ENCODE assay signal across 1 cellular context in genomic region chr7:45885264-45885882, GRCh38.
TF ChIP-seq lines count a peak whose summit lies in the region.

No MANE protein-coding gene starts in this region.

TF ChIP-seq in HepG2, 621 proteins besides CTCF, POLR2A, EP300 and RAD21 (continued from another document and continues in another):
- TF ChIP-seq, protein P1, sequence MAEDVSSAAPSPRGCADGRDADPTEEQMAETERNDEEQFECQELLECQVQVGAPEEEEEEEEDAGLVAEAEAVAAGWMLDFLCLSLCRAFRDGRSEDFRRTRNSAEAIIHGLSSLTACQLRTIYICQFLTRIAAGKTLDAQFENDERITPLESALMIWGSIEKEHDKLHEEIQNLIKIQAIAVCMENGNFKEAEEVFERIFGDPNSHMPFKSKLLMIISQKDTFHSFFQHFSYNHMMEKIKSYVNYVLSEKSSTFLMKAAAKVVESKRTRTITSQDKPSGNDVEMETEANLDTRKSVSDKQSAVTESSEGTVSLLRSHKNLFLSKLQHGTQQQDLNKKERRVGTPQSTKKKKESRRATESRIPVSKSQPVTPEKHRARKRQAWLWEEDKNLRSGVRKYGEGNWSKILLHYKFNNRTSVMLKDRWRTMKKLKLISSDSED (CRISPR knock-in tag; IDR thresholded peaks at IDR 0.05), result no peak
- TF ChIP-seq ZNF205 (CRISPR knock-in tag; IDR thresholded peaks at IDR 0.05) (peak; percentile 96), ZHX1 (CRISPR knock-in tag; IDR thresholded peaks at IDR 0.05; ENCODE audit: low read depth) (peak; percentile 30; the same call in 1 of the 2 replicates), HOXD1 (CRISPR knock-in tag; IDR thresholded peaks at IDR 0.05) (peak; percentile 95; the same call in 1 of the 2 replicates), AGO2 (optimal IDR thresholded peaks at IDR 0.05; ENCODE audit: low read depth, low read length) (no peak), POLR2G (IDR thresholded peaks at IDR 0.05; ENCODE audit: low read depth, low read length) (peak; percentile 42; the same call in 1 of the 2 replicates), NRL (CRISPR knock-in tag; IDR thresholded peaks at IDR 0.05; ENCODE audit: borderline replicate concordance) (0 out of 2 replicates have a peak, but pooled peaks have one; percentile 47), STAG1 (CRISPR knock-in tag; IDR thresholded peaks at IDR 0.05) (0 out of 2 replicates have a peak, but pooled peaks have one; percentile 14), ELF1 (CRISPR knock-in tag; IDR thresholded peaks at IDR 0.05) (peak; percentile 65), GPN1 (CRISPR knock-in tag; IDR thresholded peaks at IDR 0.05; ENCODE audit: borderline replicate concordance) (no peak), ZNF83 (CRISPR knock-in tag; IDR thresholded peaks at IDR 0.05; ENCODE audit: borderline replicate concordance) (no peak), ZNF335 (CRISPR knock-in tag; IDR thresholded peaks at IDR 0.05) (peak; percentile 90), MTA1 (CRISPR knock-in tag; IDR thresholded peaks at IDR 0.05; ENCODE audit: borderline replicate concordance) (peak; percentile 96), IKZF4 (CRISPR knock-in tag; IDR thresholded peaks at IDR 0.05; ENCODE audit: borderline replicate concordance, low read depth, not compliant biosample characterization) (no peak), HNF4G (IDR thresholded peaks at IDR 0.05; ENCODE audit: borderline replicate concordance, low read depth, low read length) (peak; percentile 51; the same call in 1 of the 2 replicates), HNF4G (CRISPR knock-in tag; IDR thresholded peaks at IDR 0.05; ENCODE audit: borderline replicate concordance, low read depth) (no peak; the same call in 1 of the 2 replicates), NFE2L1 (CRISPR knock-in tag; IDR thresholded peaks at IDR 0.05; ENCODE audit: borderline replicate concordance) (no peak), SNAI1 (CRISPR knock-in tag; IDR thresholded peaks at IDR 0.05; ENCODE audit: borderline replicate concordance) (0 out of 2 replicates have a peak, but pooled peaks have one; percentile 33), BRCA1 (CRISPR knock-in tag; IDR thresholded peaks at IDR 0.05) (no peak), ZNF749 (CRISPR knock-in tag; IDR thresholded peaks at IDR 0.05; ENCODE audit: borderline replicate concordance) (peak; percentile 81; the same call in 1 of the 2 replicates), ZSCAN9 (CRISPR knock-in tag; IDR thresholded peaks at IDR 0.05; ENCODE audit: borderline replicate concordance) (peak; percentile 86), ZNF784 (CRISPR knock-in tag; IDR thresholded peaks at IDR 0.05; ENCODE audit: borderline replicate concordance) (peak; percentile 79; the same call in 1 of the 2 replicates), CREM (IDR thresholded peaks at IDR 0.05) (peak; percentile 95), CREM (CRISPR knock-in tag; IDR thresholded peaks at IDR 0.05) (no peak), ZNF383 (CRISPR knock-in tag; IDR thresholded peaks at IDR 0.05; ENCODE audit: borderline replicate concordance) (no peak), MXD3 (CRISPR knock-in tag; IDR thresholded peaks at IDR 0.05) (peak; percentile 63; the same call in 1 of the 2 replicates), ZMAT3 (CRISPR knock-in tag; conservative IDR thresholded peaks at IDR 0.05) (peak; percentile 93), ZNF557 (CRISPR knock-in tag; IDR thresholded peaks at IDR 0.05) (peak; percentile 91; the same call in 1 of the 2 replicates), SIX1 (CRISPR knock-in tag; IDR thresholded peaks at IDR 0.05; ENCODE audit: borderline replicate concordance) (peak; percentile 94), SOX6 (IDR thresholded peaks at IDR 0.05) (no peak), SOX6 (CRISPR knock-in tag; IDR thresholded peaks at IDR 0.05) (peak; percentile 99), GABPB1 (CRISPR knock-in tag; IDR thresholded peaks at IDR 0.05) (peak; percentile 74), ZMYM3 (CRISPR knock-in tag; IDR thresholded peaks at IDR 0.05) (peak; percentile 82), MED1 (CRISPR knock-in tag; IDR thresholded peaks at IDR 0.05) (peak; percentile 100), POGZ (CRISPR knock-in tag; IDR thresholded peaks at IDR 0.05) (peak; percentile 82), ZNF3 (CRISPR knock-in tag; IDR thresholded peaks at IDR 0.05) (peak; percentile 95), ZBTB38 (CRISPR knock-in tag; IDR thresholded peaks at IDR 0.05) (peak; percentile 89), CBX1 (IDR thresholded peaks at IDR 0.05; ENCODE audit: low read depth) (no peak), ZIK1 (CRISPR knock-in tag; IDR thresholded peaks at IDR 0.05; ENCODE audit: borderline replicate concordance, low read depth) (no peak)
- TF ChIP-seq, protein P2, sequence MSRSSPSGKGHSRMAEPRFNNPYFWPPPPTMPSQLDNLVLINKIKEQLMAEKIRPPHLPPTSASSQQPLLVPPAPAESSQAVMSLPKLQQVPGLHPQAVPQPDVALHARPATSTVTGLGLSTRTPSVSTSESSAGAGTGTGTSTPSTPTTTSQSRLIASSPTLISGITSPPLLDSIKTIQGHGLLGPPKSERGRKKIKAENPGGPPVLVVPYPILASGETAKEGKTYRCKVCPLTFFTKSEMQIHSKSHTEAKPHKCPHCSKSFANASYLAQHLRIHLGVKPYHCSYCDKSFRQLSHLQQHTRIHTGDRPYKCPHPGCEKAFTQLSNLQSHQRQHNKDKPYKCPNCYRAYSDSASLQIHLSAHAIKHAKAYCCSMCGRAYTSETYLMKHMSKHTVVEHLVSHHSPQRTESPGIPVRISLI (CRISPR knock-in tag; IDR thresholded peaks at IDR 0.05; ENCODE audit: borderline replicate concordance), result peak; percentile 90
- TF ChIP-seq, protein P3, sequence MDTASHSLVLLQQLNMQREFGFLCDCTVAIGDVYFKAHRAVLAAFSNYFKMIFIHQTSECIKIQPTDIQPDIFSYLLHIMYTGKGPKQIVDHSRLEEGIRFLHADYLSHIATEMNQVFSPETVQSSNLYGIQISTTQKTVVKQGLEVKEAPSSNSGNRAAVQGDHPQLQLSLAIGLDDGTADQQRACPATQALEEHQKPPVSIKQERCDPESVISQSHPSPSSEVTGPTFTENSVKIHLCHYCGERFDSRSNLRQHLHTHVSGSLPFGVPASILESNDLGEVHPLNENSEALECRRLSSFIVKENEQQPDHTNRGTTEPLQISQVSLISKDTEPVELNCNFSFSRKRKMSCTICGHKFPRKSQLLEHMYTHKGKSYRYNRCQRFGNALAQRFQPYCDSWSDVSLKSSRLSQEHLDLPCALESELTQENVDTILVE (CRISPR knock-in tag; IDR thresholded peaks at IDR 0.05), result peak; percentile 93
- TF ChIP-seq, protein P4, sequence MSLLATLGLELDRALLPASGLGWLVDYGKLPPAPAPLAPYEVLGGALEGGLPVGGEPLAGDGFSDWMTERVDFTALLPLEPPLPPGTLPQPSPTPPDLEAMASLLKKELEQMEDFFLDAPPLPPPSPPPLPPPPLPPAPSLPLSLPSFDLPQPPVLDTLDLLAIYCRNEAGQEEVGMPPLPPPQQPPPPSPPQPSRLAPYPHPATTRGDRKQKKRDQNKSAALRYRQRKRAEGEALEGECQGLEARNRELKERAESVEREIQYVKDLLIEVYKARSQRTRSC (CRISPR knock-in tag; IDR thresholded peaks at IDR 0.05; ENCODE audit: low read depth), result no peak
- TF ChIP-seq, protein P5, sequence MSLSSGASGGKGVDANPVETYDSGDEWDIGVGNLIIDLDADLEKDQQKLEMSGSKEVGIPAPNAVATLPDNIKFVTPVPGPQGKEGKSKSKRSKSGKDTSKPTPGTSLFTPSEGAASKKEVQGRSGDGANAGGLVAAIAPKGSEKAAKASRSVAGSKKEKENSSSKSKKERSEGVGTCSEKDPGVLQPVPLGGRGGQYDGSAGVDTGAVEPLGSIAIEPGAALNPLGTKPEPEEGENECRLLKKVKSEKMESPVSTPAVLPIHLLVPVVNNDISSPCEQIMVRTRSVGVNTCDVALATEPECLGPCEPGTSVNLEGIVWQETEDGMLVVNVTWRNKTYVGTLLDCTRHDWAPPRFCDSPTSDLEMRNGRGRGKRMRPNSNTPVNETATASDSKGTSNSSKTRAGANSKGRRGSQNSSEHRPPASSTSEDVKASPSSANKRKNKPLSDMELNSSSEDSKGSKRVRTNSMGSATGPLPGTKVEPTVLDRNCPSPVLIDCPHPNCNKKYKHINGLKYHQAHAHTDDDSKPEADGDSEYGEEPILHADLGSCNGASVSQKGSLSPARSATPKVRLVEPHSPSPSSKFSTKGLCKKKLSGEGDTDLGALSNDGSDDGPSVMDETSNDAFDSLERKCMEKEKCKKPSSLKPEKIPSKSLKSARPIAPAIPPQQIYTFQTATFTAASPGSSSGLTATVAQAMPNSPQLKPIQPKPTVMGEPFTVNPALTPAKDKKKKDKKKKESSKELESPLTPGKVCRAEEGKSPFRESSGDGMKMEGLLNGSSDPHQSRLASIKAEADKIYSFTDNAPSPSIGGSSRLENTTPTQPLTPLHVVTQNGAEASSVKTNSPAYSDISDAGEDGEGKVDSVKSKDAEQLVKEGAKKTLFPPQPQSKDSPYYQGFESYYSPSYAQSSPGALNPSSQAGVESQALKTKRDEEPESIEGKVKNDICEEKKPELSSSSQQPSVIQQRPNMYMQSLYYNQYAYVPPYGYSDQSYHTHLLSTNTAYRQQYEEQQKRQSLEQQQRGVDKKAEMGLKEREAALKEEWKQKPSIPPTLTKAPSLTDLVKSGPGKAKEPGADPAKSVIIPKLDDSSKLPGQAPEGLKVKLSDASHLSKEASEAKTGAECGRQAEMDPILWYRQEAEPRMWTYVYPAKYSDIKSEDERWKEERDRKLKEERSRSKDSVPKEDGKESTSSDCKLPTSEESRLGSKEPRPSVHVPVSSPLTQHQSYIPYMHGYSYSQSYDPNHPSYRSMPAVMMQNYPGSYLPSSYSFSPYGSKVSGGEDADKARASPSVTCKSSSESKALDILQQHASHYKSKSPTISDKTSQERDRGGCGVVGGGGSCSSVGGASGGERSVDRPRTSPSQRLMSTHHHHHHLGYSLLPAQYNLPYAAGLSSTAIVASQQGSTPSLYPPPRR (CRISPR knock-in tag; IDR thresholded peaks at IDR 0.05; ENCODE audit: borderline replicate concordance), result peak; percentile 99
- TF ChIP-seq, protein P6, sequence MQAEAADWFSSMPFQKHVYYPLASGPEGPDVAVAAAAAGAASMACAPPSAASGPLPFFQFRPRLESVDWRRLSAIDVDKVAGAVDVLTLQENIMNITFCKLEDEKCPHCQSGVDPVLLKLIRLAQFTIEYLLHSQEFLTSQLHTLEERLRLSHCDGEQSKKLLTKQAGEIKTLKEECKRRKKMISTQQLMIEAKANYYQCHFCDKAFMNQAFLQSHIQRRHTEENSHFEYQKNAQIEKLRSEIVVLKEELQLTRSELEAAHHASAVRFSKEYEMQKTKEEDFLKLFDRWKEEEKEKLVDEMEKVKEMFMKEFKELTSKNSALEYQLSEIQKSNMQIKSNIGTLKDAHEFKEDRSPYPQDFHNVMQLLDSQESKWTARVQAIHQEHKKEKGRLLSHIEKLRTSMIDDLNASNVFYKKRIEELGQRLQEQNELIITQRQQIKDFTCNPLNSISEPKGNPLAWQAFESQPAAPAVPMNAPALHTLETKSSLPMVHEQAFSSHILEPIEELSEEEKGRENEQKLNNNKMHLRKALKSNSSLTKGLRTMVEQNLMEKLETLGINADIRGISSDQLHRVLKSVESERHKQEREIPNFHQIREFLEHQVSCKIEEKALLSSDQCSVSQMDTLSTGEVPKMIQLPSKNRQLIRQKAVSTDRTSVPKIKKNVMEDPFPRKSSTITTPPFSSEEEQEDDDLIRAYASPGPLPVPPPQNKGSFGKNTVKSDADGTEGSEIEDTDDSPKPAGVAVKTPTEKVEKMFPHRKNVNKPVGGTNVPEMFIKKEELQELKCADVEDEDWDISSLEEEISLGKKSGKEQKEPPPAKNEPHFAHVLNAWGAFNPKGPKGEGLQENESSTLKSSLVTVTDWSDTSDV (CRISPR knock-in tag; IDR thresholded peaks at IDR 0.05), result no peak
- TF ChIP-seq, protein P7, sequence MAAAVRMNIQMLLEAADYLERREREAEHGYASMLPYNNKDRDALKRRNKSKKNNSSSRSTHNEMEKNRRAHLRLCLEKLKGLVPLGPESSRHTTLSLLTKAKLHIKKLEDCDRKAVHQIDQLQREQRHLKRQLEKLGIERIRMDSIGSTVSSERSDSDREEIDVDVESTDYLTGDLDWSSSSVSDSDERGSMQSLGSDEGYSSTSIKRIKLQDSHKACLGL (CRISPR knock-in tag; IDR thresholded peaks at IDR 0.05), result no peak
- TF ChIP-seq, protein P8, sequence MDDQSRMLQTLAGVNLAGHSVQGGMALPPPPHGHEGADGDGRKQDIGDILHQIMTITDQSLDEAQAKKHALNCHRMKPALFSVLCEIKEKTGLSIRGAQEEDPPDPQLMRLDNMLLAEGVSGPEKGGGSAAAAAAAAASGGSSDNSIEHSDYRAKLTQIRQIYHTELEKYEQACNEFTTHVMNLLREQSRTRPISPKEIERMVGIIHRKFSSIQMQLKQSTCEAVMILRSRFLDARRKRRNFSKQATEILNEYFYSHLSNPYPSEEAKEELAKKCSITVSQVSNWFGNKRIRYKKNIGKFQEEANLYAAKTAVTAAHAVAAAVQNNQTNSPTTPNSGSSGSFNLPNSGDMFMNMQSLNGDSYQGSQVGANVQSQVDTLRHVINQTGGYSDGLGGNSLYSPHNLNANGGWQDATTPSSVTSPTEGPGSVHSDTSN (CRISPR knock-in tag; IDR thresholded peaks at IDR 0.05; ENCODE audit: borderline replicate concordance), result no peak
- TF ChIP-seq, protein P9, sequence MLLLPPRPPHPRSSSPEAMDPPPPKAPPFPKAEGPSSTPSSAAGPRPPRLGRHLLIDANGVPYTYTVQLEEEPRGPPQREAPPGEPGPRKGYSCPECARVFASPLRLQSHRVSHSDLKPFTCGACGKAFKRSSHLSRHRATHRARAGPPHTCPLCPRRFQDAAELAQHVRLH (CRISPR knock-in tag; IDR thresholded peaks at IDR 0.05; ENCODE audit: borderline replicate concordance, low read depth), result peak; percentile 78; the same call in 1 of the 2 replicates
